Comparison of ENCODE assay signal across 33 cellular contexts in genomic region chr12:92369061-92369460, GRCh38.
"Had no signal": no experiment of that assay in that cellular context is flagged by ENCODE, and none has a peak within 500 bp of the region (broad histone marks: within the 10 kb centered on the region; RNA-seq: fewer than 3 reads in every experiment).

No MANE protein-coding gene starts in this region.

- H3K4me3 ChIP-seq: ascending aorta, gastrocnemius medialis, hepatocyte, ovary, smooth muscle cell, uterus had no signal

- H3K9me3 Mint-ChIP-seq: activated B cell treated with CpG ODN at 0.5 μM for 24 hours; activated CD4-positive, alpha-beta memory T cell treated with anti-CD3 and anti-CD28 coated beads for 36 hours; brain; dendritic cell treated with granulocyte-macrophage colony-stimulating factor and Interleukin-4, amounts not matched to agents 40 ng/mL and 50 ng/mL, for 4 days; mesothelial cell of epicardium; nephron progenitor cell had no signal

- H3K9me3 ChIP-seq: ascending aorta, gastrocnemius medialis, neutrophil, ovary, uterus had no signal

- H3K27me3 Mint-ChIP-seq: activated B cell treated with CpG ODN at 0.5 μM for 24 hours; activated CD4-positive, alpha-beta memory T cell treated with anti-CD3 and anti-CD28 coated beads for 36 hours; activated naive CD4-positive, alpha-beta T cell treated with anti-CD3 and anti-CD28 coated beads, Interleukin-2, amount 10 ng/mL, durations not matched to agents 7 days and 5 days; activated naive CD8-positive, alpha-beta T cell treated with anti-CD3 and anti-CD28 coated beads, Interleukin-2, amount 10 ng/mL, durations not matched to agents 7 days and 5 days; brain; dendritic cell treated with granulocyte-macrophage colony-stimulating factor and Interleukin-4, amounts not matched to agents 40 ng/mL and 50 ng/mL, for 4 days; naive B cell; progenitor cell of endocrine pancreas; stimulated activated memory B cell treated with anti-CD40 and anti-IgM and Interleukin-4, amounts not matched to agents 10 μg/mL and 1 μg/mL and 100 μg/mL, for 72 hours; stimulated activated naive CD8-positive, alpha-beta T cell treated with anti-CD3 and anti-CD28 coated beads, Interleukin-15, amount 100 ng/mL, for 72 hours; type B pancreatic cell had no signal

- H3K4me3 Mint-ChIP-seq: activated B cell treated with CpG ODN at 0.5 μM for 24 hours; activated CD4-positive, alpha-beta memory T cell treated with anti-CD3 and anti-CD28 coated beads for 36 hours; activated naive CD4-positive, alpha-beta T cell treated with anti-CD3 and anti-CD28 coated beads, Interleukin-2, amount 10 ng/mL, durations not matched to agents 7 days and 5 days; activated naive CD8-positive, alpha-beta T cell treated with anti-CD3 and anti-CD28 coated beads, Interleukin-2, amount 10 ng/mL, durations not matched to agents 7 days and 5 days; activated T-helper 1 cell treated with anti-CD3 and anti-CD28 coated beads, Interleukin-12 subunit alpha, Interleukin-12 subunit beta, Interleukin-2, Interleukin-4 antibody, amounts not matched to agents 30 ng/mL and 10 ng/mL and 1 ng/mL, durations not matched to agents 14 hours and 24 hours and 36 hours; brain; dendritic cell treated with granulocyte-macrophage colony-stimulating factor and Interleukin-4, amounts not matched to agents 40 ng/mL and 50 ng/mL, for 4 days; mesothelial cell of epicardium; nephron progenitor cell; stimulated activated memory B cell treated with anti-CD40 and anti-IgM and Interleukin-4, amounts not matched to agents 10 μg/mL and 1 μg/mL and 100 μg/mL, for 72 hours; stimulated activated naive CD8-positive, alpha-beta T cell treated with anti-CD3 and anti-CD28 coated beads, Interleukin-15, amount 100 ng/mL, for 72 hours; T-helper 2 cell treated with Interferon-gamma antibody and Interleukin-4, amounts not matched to agents 5 μg/mL and 100 μg/mL, for 36 hours; type B pancreatic cell had no signal

- H3K4me1 ChIP-seq: ascending aorta, uterus had no signal

- H3K36me3 ChIP-seq: ascending aorta, gastrocnemius medialis, neutrophil, ovary, uterus had no signal

- H3K27ac Mint-ChIP-seq: activated B cell treated with CpG ODN at 0.5 μM for 24 hours; activated CD4-positive, alpha-beta memory T cell treated with anti-CD3 and anti-CD28 coated beads for 36 hours; activated naive CD4-positive, alpha-beta T cell treated with anti-CD3 and anti-CD28 coated beads, Interleukin-2, amount 10 ng/mL, durations not matched to agents 7 days and 5 days; activated naive CD8-positive, alpha-beta T cell treated with anti-CD3 and anti-CD28 coated beads, Interleukin-2, amount 10 ng/mL, durations not matched to agents 7 days and 5 days; activated T-helper 1 cell treated with anti-CD3 and anti-CD28 coated beads, Interleukin-12 subunit alpha, Interleukin-12 subunit beta, Interleukin-2, Interleukin-4 antibody, amounts not matched to agents 30 ng/mL and 10 ng/mL and 1 ng/mL, durations not matched to agents 14 hours and 24 hours and 36 hours; brain; dendritic cell treated with granulocyte-macrophage colony-stimulating factor and Interleukin-4, amounts not matched to agents 40 ng/mL and 50 ng/mL, for 4 days; mesothelial cell of epicardium; nephron progenitor cell; progenitor cell of endocrine pancreas; stimulated activated naive CD8-positive, alpha-beta T cell treated with anti-CD3 and anti-CD28 coated beads, Interleukin-15, amount 100 ng/mL, for 72 hours; T-helper 2 cell treated with Interferon-gamma antibody and Interleukin-4, amounts not matched to agents 5 μg/mL and 100 μg/mL, for 36 hours; type B pancreatic cell had no signal

- DNase-seq: activated B cell treated with CpG ODN at 0.5 μM for 24 hours; activated CD4-positive, alpha-beta memory T cell treated with anti-CD3 and anti-CD28 coated beads for 36 hours; activated CD8-positive, alpha-beta memory T cell treated with anti-CD3 and anti-CD28 coated beads, Interleukin-2, amount 50 U/mL, for 4 hours; activated effector memory CD4-positive, alpha-beta T cell treated with anti-CD3 and anti-CD28 coated beads, Interleukin-2, amount 50 U/mL, for 16 hours; activated naive CD4-positive, alpha-beta T cell treated with anti-CD3 and anti-CD28 coated beads, Interleukin-2, amount 10 ng/mL, durations not matched to agents 7 days and 5 days; activated naive CD8-positive, alpha-beta T cell treated with anti-CD3 and anti-CD28 coated beads, Interleukin-2, amount 10 ng/mL, durations not matched to agents 7 days and 5 days; activated T-cell treated with anti-CD3 and anti-CD28 coated beads, Interleukin-2, amount 50 U/mL, for 1 hour; central memory CD4-positive, alpha-beta T cell; gastrocnemius medialis; glutamatergic neuron; left cardiac atrium; naive B cell; nephron progenitor cell; ovary; stimulated activated CD4-positive, alpha-beta T cell treated with anti-CD3 and anti-CD28 coated beads, Interleukin-1b, Interleukin-23, amount 100 ng/mL, for 48 hours; stimulated activated CD4-positive, alpha-beta T cell treated with anti-CD3 and anti-CD28 coated beads, Interleukin-4, amount 100 ng/mL, for 4 hours; stimulated activated CD8-positive, alpha-beta memory T cell treated with anti-CD3 and anti-CD28 coated beads, Interleukin-4, amount 100 ng/mL, for 48 hours; stimulated activated naive CD8-positive, alpha-beta T cell treated with anti-CD3 and anti-CD28 coated beads, Interleukin-15, amount 100 ng/mL, for 72 hours; substantia nigra; T-helper 1 cell; uterus had no signal

- H3K36me3 Mint-ChIP-seq: activated CD4-positive, alpha-beta memory T cell treated with anti-CD3 and anti-CD28 coated beads for 36 hours; brain; mesothelial cell of epicardium; stimulated activated memory B cell treated with anti-CD40 and anti-IgM and Interleukin-4, amounts not matched to agents 10 μg/mL and 1 μg/mL and 100 μg/mL, for 72 hours; type B pancreatic cell had no signal

- H3K27me3 ChIP-seq: ascending aorta, gastrocnemius medialis, hepatocyte, ovary, uterus had no signal

- H3K27ac ChIP-seq: ascending aorta, gastrocnemius medialis, hepatocyte, neutrophil, ovary, uterus had no signal
